ENCODE assay signal across 25 cellular contexts in the genomic region with DNA sequence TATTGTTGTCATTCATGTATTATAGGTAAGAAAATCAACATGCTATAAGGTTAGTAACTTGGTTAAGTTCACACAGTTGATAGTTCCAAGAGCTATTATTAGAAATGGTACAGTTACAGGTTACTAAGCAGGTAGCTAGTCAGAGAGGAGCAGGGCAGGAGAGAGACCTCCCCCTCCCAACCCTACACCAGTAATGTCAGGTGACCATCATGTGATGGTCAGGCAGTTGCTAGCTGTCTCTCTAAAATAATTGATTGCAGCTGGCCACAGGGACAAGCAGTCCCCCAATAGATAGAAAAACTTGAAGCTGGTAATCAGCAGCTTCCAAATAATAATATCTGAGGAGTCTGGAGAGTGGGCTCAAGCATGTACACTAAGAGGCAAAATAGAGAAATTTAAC. TPM values are rescaled to one million over a fixed set of nuclear protein-coding genes. Genes with fewer than 3 reads are reported as not detected.
"Had no signal": no experiment of that assay in that cellular context is flagged by ENCODE, and none has a peak within 500 bp of the region (broad histone marks: within the 10 kb centered on the region; RNA-seq: fewer than 3 reads in every experiment).

No MANE protein-coding gene starts in this region.

- H3K36me3 Mint-ChIP-seq: T-cell had no signal

- H3K4me1 Mint-ChIP-seq: T-cell had no signal

- H3K27me3 Mint-ChIP-seq: T-cell had no signal

- H3K4me2 ChIP-seq: SK-N-SH had no signal

- H3K9me2 ChIP-seq: SK-N-SH had no signal

- H3K27ac ChIP-seq: HL-60, RWPE1 had no signal

- ATAC-seq: Panc1, PC-3, T-cell had no signal

- DNase-seq: KBM-7, MV-4-11, NCI-H1048, NCI-H1105, NCI-H1417, NCI-H146, NCI-H1694 treated with DMSO at 0.1 percent for 48 hours, NCI-H1930, NCI-H2081 treated with DMSO at 0.1 percent for 48 hours, NCI-H2171, NCI-H226, NCI-H446, NCI-H510A, NCI-H524 treated with DMSO at 0.1 percent for 48 hours, NCI-H69, NCI-H774, PC-3, SHP77, SK-N-SH, SW 1271, T-cell had no signal

- H3K4me3 Mint-ChIP-seq: T-cell had no signal

- H3K9ac ChIP-seq: SK-N-SH had no signal

- H3K9me3 ChIP-seq: SK-N-SH had no signal

- H3K27ac Mint-ChIP-seq: T-cell had no signal

RNA-seq across cellular contexts. Expression of gene SLITRK1, which starts 14.6 kb away (rescaled TPM):
- total RNA-seq: MCF 10A, PC-3, T-cell had no signal
- polyA plus RNA-seq: SK-N-SH had no signal
